Comparison of ENCODE assay signal across 8 cellular contexts in genomic region chr3:107660316-107660976, GRCh38.
A peak's percentile ranks its signal among the peaks of the same experiment; 100 is the strongest.
DNase-seq lines count a peak whose midpoint lies in the region; ATAC-seq, FAIRE-seq and TF ChIP-seq lines count a peak whose summit lies in the region.

No MANE protein-coding gene starts in this region.

- no peaks in the 10 kb centered on the region for H3K27me3 ChIP-seq in pancreas
- no peaks in the 10 kb centered on the region for H3K27me3 ChIP-seq in MG63

- H3K27ac Mint-ChIP-seq in activated CD8-positive, alpha-beta memory T cell treated with anti-CD3 and anti-CD28 coated beads, Interleukin-2, amount 10 ng/mL, durations not matched to agents 7 days and 5 days: no peak overlapping the region

- ATAC-seq in pancreas: peak in 3 of 4 donors; percentile 58 to 71 (median 61)
- no peak for ATAC-seq in activated CD8-positive, alpha-beta memory T cell treated with anti-CD3 and anti-CD28 coated beads, Interleukin-2, amount 10 ng/mL, durations not matched to agents 7 days and 5 days
- ATAC-seq in HG02973 (IDR thresholded peaks at IDR 0.05; ENCODE audit: unreplicated experiment): no peak

- no peaks in the 10 kb centered on the region for H3K36me3 ChIP-seq in pancreas
- no peaks in the 10 kb centered on the region for H3K36me3 ChIP-seq in MG63

- FAIRE-seq in pancreas (lab: Jason Lieb, UNC): peak; percentile 95

- peaks cover 0 to 7% (median 0%) of the 10 kb centered on the region in 3 donors for H3K4me1 ChIP-seq in pancreas

- no peaks in the 10 kb centered on the region for H3K27me3 Mint-ChIP-seq in activated CD8-positive, alpha-beta memory T cell treated with anti-CD3 and anti-CD28 coated beads, Interleukin-2, amount 10 ng/mL, durations not matched to agents 7 days and 5 days

- no peaks in the 10 kb centered on the region for H3K9me3 Mint-ChIP-seq in activated CD8-positive, alpha-beta memory T cell treated with anti-CD3 and anti-CD28 coated beads, Interleukin-2, amount 10 ng/mL, durations not matched to agents 7 days and 5 days (ENCODE audit: low read depth)

- intact Hi-C loops in pancreas (cut with DNase I): no loop called here

- no peak overlapping the region for H3K27ac ChIP-seq in pancreas

- H3K4me3 ChIP-seq in choroid plexus epithelial cell (ENCODE audit: low read depth, low read length) (no peak overlapping the region), pancreas (no peak overlapping the region), MG63 (no peak overlapping the region)

- CTCF ChIA-PET in activated CD8-positive, alpha-beta memory T cell treated with anti-CD3 and anti-CD28 coated beads, Interleukin-2, amount 10 ng/mL, durations not matched to agents 7 days and 5 days (lab: Charles Lee): interaction anchor here (0.7 to 2.4 kb wide), 12 partner anchors 14 to 424 kb away, joined by 3 to 10 read pairs (median 4); no protein-coding TSS in a partner anchor

- peaks cover 14% of the 10 kb centered on the region for H3K4me1 Mint-ChIP-seq in activated CD8-positive, alpha-beta memory T cell treated with anti-CD3 and anti-CD28 coated beads, Interleukin-2, amount 10 ng/mL, durations not matched to agents 7 days and 5 days

- WGBS in pancreas, 2 donors: 66 to 79% methylated on average over 3 of the region's 3 CpGs

- no peak overlapping the region for H3K4me3 Mint-ChIP-seq in activated CD8-positive, alpha-beta memory T cell treated with anti-CD3 and anti-CD28 coated beads, Interleukin-2, amount 10 ng/mL, durations not matched to agents 7 days and 5 days

- H3K9me3 ChIP-seq in pancreas: no peaks in the 10 kb centered on the region
- H3K9me3 ChIP-seq in MG63: no peaks in the 10 kb centered on the region

- no peaks in the 10 kb centered on the region for H3K36me3 Mint-ChIP-seq in activated CD8-positive, alpha-beta memory T cell treated with anti-CD3 and anti-CD28 coated beads, Interleukin-2, amount 10 ng/mL, durations not matched to agents 7 days and 5 days

- peak; percentile 67 for DNase-seq in SIG-M5 treated with dmso at 0.1 percent for 504 hours (lab: John Stamatoyannopoulos, UW; ENCODE audit: unreplicated experiment)
- no peak for DNase-seq in SIG-M5 (lab: John Stamatoyannopoulos, UW)
- peak; percentile 2 for DNase-seq in NCI-H526 treated with DMSO at 0.1 percent for 48 hours (lab: John Stamatoyannopoulos, UW)
- peak; percentile 83 for DNase-seq in choroid plexus epithelial cell (ENCODE audit: low read depth)
- DNase-seq in pancreas: no peak
- DNase-seq in activated CD8-positive, alpha-beta memory T cell treated with anti-CD3 and anti-CD28 coated beads, Interleukin-2, amount 10 ng/mL, durations not matched to agents 7 days and 5 days: no peak
- no peak for DNase-seq in MG63

- peak; percentile 61 for TF ChIP-seq CTCF in choroid plexus epithelial cell (conservative IDR thresholded peaks at IDR 0.05; ENCODE audit: low read depth, low read length)
- peak in 1 of 4 donors; percentile 17 for TF ChIP-seq CTCF in pancreas (IDR thresholded peaks at IDR 0.05)

Comparison
In these comparisons a context has a peak if more than half of its experiments do, and no peak if none do; other contexts are left out.
1. DNase-seq: peak in SIG-M5 treated with dmso at 0.1 percent for 504 hours (single experiment), NCI-H526 treated with DMSO at 0.1 percent for 48 hours (single experiment) and choroid plexus epithelial cell (single experiment); none in SIG-M5 (single experiment), pancreas (0 of 6), activated CD8-positive, alpha-beta memory T cell treated with anti-CD3 and anti-CD28 coated beads, Interleukin-2, amount 10 ng/mL, durations not matched to agents 7 days and 5 days (single experiment) and MG63 (single experiment).
2. ATAC-seq: peak in pancreas (3 of 4); none in activated CD8-positive, alpha-beta memory T cell treated with anti-CD3 and anti-CD28 coated beads, Interleukin-2, amount 10 ng/mL, durations not matched to agents 7 days and 5 days (single experiment) and HG02973 (single experiment).